In genomic region chr5:32245742-32246141, GRCh38 we compare ENCODE assay signal across 29 cellular contexts.
"Had no signal": no experiment of that assay in that cellular context is flagged by ENCODE, and none has a peak within 500 bp of the region (broad histone marks: within the 10 kb centered on the region; RNA-seq: fewer than 3 reads in every experiment).

No MANE protein-coding gene starts in this region.

- H3K4me3 ChIP-seq: colonic mucosa, coronary artery, dorsolateral prefrontal cortex, esophagus muscularis mucosa, esophagus squamous epithelium, gastrocnemius medialis, gastroesophageal sphincter, heart left ventricle, heart right ventricle had no signal

- H3K27ac Mint-ChIP-seq: dendritic cell treated with granulocyte-macrophage colony-stimulating factor and Interleukin-4, amounts not matched to agents 40 ng/mL and 50 ng/mL, for 4 days; endodermal cell had no signal

- H3K27me3 ChIP-seq: colonic mucosa, dorsolateral prefrontal cortex, esophagus muscularis mucosa, esophagus squamous epithelium, foreskin keratinocyte, gastrocnemius medialis, gastroesophageal sphincter, heart left ventricle, heart right ventricle had no signal

- ATAC-seq: effector memory CD8-positive, alpha-beta T cell; esophagus mucosa; foreskin keratinocyte; gastrocnemius medialis; gastroesophageal sphincter; heart left ventricle; heart right ventricle had no signal

- DNase-seq: colonic mucosa; cortex of kidney; dermis blood vessel endothelial cell; dorsolateral prefrontal cortex; effector CD4-positive, alpha-beta T cell; effector CD8-positive, alpha-beta T cell; effector memory CD4-positive, alpha-beta T cell; effector memory CD8-positive, alpha-beta T cell; endodermal cell; erythroblast; esophagus squamous epithelium; foreskin fibroblast; foreskin keratinocyte; foreskin melanocyte; gastrocnemius medialis; glutamatergic neuron; head of caudate nucleus; heart left ventricle; heart right ventricle had no signal

- H3K4me3 Mint-ChIP-seq: dendritic cell treated with granulocyte-macrophage colony-stimulating factor and Interleukin-4, amounts not matched to agents 40 ng/mL and 50 ng/mL, for 4 days; effector memory CD8-positive, alpha-beta T cell; endodermal cell had no signal

- H3K27me3 Mint-ChIP-seq: dendritic cell treated with granulocyte-macrophage colony-stimulating factor and Interleukin-4, amounts not matched to agents 40 ng/mL and 50 ng/mL, for 4 days; effector memory CD8-positive, alpha-beta T cell had no signal

- H3K9me3 Mint-ChIP-seq: dendritic cell treated with granulocyte-macrophage colony-stimulating factor and Interleukin-4, amounts not matched to agents 40 ng/mL and 50 ng/mL, for 4 days; effector memory CD8-positive, alpha-beta T cell; endodermal cell had no signal

- H3K27ac ChIP-seq: colonic mucosa, coronary artery, dorsolateral prefrontal cortex, epithelial cell of prostate, esophagus muscularis mucosa, esophagus squamous epithelium, foreskin keratinocyte, gastrocnemius medialis, gastroesophageal sphincter, heart left ventricle, heart right ventricle had no signal

- H3K4me1 ChIP-seq: colonic mucosa, foreskin keratinocyte, gastrocnemius medialis, heart left ventricle, heart right ventricle had no signal

- H3K9me3 ChIP-seq: colonic mucosa, esophagus muscularis mucosa, esophagus squamous epithelium, gastrocnemius medialis, gastroesophageal sphincter had no signal

- FAIRE-seq: colon, endometrium, endothelial cell of umbilical vein, frontal cortex had no signal
